8 cellular contexts compared by ENCODE assay signal in the genomic region with DNA sequence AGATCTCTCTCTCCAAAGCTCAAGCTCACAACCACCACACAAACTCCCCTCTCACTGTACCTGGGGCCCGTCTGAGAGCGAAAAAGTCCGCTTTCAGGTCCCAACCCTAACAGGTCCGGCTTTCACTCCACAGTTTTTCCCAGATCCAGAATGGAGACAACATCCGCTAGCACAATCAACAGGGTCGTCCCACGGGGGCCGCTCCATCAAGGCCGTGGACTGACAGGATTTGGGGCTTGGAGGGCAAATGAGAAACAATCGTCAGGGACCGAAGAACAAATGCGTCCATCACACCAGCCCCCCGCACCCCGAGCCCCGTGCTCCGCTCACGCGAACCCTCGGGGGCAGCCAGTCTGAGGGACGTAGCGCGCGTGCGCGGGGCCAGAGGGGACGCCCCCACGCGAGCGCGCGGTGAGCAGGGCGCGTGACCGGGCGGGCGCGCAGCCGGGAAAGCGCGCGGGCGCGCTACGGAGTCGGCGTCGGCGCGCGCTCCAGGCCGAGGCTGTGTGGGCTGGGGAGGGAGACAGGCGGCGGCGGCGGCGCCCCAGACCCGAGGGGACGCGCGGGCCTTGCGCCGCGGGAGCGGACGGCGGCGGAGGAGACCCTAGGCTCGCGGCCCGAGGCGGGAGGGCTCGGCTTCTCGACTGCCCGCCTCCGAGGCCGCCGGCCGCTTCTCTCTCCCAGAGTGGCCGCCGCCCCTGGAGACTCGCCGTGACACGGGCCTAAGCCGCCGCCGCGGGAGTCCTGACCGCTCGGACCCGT. TPM values are rescaled to one million over a fixed set of nuclear protein-coding genes. Genes with fewer than 3 reads are reported as not detected.
DNase-seq lines count a peak whose midpoint lies in the region; ATAC-seq and TF ChIP-seq lines count a peak whose summit lies in the region.

A gene (plus strand): TSS at position 470 of the 762 bp plus-strand sequence. CDS start 606 bp downstream, outside the sequence.

- TF ChIP-seq CTCF in HL-60 (IDR thresholded peaks at IDR 0.05; ENCODE audit: insufficient read depth, low read length) (no peak), OCI-LY3 (IDR thresholded peaks at IDR 0.05; ENCODE audit: low read depth, low read length) (no peak), epithelial cell of esophagus (IDR thresholded peaks at IDR 0.05; ENCODE audit: insufficient read depth, low read depth, low read length, missing control alignments) (no peak), mucosa of descending colon (IDR thresholded peaks at IDR 0.05) (no peak)

- peak within 1 kb of the TSS; percentile 88 for H3K27ac ChIP-seq in HL-60 (replicated peaks)
- H3K27ac ChIP-seq in OCI-LY3 (ENCODE audit: low read length), result peak within 1 kb of the TSS; percentile 50

- H3K4me3 ChIP-seq in HL-60 (replicated peaks; ENCODE audit: insufficient read depth, low read length), result peak within 1 kb of the TSS; percentile 92
- H3K4me3 ChIP-seq in OCI-LY3 (ENCODE audit: low read length), result peak within 1 kb of the TSS; percentile 100
- peak within 1 kb of the TSS; percentile 88 for H3K4me3 ChIP-seq in epithelial cell of esophagus (ENCODE audit: low read length)
- peak within 1 kb of the TSS; percentile 88 for H3K4me3 ChIP-seq in mucosa of descending colon

- H3K4me2 ChIP-seq in OCI-LY3 (ENCODE audit: low read length), result peak within 1 kb of the TSS; percentile 89

- no peaks in the 10 kb centered on the region for H3K9me3 ChIP-seq in OCI-LY3 (ENCODE audit: insufficient read depth, low read length)
- H3K9me3 ChIP-seq in mucosa of descending colon, result no peaks in the 10 kb centered on the region

- peak within 1 kb of the TSS; percentile 100 for H2AFZ ChIP-seq in OCI-LY3 (ENCODE audit: low read depth, low read length)

- peaks cover 12% of the 10 kb centered on the region for H3K4me1 ChIP-seq in OCI-LY3 (ENCODE audit: low read length)
- H3K4me1 ChIP-seq in mucosa of descending colon (ENCODE audit: low read depth), result peaks cover 30% of the 10 kb centered on the region

- peak; percentile 93 for DNase-seq in COLO668 (lab: John Stamatoyannopoulos, UW; ENCODE audit: unreplicated experiment)
- peak; percentile 51 to 71 for DNase-seq in HL-60 (ENCODE audit: low read depth in 1 of 2, low spot score in 1 of 2)
- peak; percentile 77 for DNase-seq in activated T-cell treated with anti-CD3 and anti-CD28 coated beads for 24 hours (ENCODE audit: low read depth)
- peak; percentile 86 for DNase-seq in epithelial cell of esophagus (ENCODE audit: low read depth)
- DNase-seq in mucosa of descending colon, result peak; percentile 85 to 90 (median 88)
- peak; percentile 67 to 70 for DNase-seq in stimulated activated CD8-positive, alpha-beta memory T cell treated with anti-CD3 and anti-CD28 coated beads, Interleukin-4, amount 100 ng/mL, for 1 hour (ENCODE audit: low read depth in 2 of 2, low spot score in 1 of 2)

- H3K79me2 ChIP-seq in OCI-LY3 (ENCODE audit: low read length), result peaks cover 32% of the 10 kb centered on the region

- peak within 1 kb of the TSS; percentile 94 for H3K9ac ChIP-seq in OCI-LY3 (ENCODE audit: low read length)

- H3K27me3 ChIP-seq in HL-60 (ENCODE audit: insufficient read depth, poor library complexity, severe bottlenecking) (no peaks in the 10 kb centered on the region), OCI-LY3 (ENCODE audit: low read depth, low read length) (no peaks in the 10 kb centered on the region)

- peaks cover 8% of the 10 kb centered on the region; the same call in 1 of the 2 replicates for H4K20me1 ChIP-seq in OCI-LY3 (ENCODE audit: insufficient read depth, low read length)

- H3K36me3 ChIP-seq in OCI-LY3 (replicated peaks; ENCODE audit: low read depth, low read length) (no peaks in the 10 kb centered on the region), mucosa of descending colon (ENCODE audit: low read depth) (no peaks in the 10 kb centered on the region)

- peak; percentile 74 for ATAC-seq in GM19463 (IDR thresholded peaks at IDR 0.05; ENCODE audit: unreplicated experiment)
- ATAC-seq in mucosa of descending colon, result peak; percentile 97

- intact Hi-C loops in mucosa of descending colon (cut with DNase I, micrococcal nuclease), result loop anchor here in 1 of 2 donors (10.0 kb wide), 1 partner anchor 72 kb away; no protein-coding TSS in a partner anchor

RNA-seq across cellular contexts. Expression of the gene that starts here (rescaled TPM):
- total RNA-seq in mucosa of descending colon, result 10 to 100 TPM; 45.7 to 75.8 (median 46.7) TPM

Comparison
In these comparisons a context has a peak if more than half of its experiments do, and no peak if none do; other contexts are left out.
1. Peak in every context shown above with its lines: DNase-seq, ATAC-seq, H3K4me3 ChIP-seq and H3K27ac ChIP-seq.